Comparison of ENCODE assay signal across 15 cellular contexts in the genomic region with DNA sequence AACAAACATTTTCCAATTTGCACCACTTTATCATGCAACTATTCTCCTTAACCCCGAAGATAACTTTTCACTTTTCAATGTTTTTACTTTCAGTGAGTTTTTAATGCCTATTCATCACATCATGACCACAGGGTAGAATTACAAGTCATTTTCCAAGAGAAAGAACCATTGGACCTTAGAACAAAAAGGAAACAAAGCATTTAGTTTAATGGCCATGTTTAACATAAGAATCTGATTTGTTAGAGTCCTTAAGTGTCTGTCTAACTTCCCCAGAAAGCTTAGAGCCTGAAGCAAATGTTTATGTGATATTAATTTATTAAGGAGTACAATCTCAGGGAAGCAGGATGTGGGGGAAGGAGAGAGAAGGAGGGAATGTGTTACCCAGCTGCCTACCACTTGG.
"Had no signal": no experiment of that assay in that cellular context is flagged by ENCODE, and none has a peak within 500 bp of the region (broad histone marks: within the 10 kb centered on the region; RNA-seq: fewer than 3 reads in every experiment).

No MANE protein-coding gene starts in this region.

- H3K36me3 ChIP-seq: SJSA1 had no signal

- H3K4me1 ChIP-seq: SJSA1 had no signal

- H3K4me3 ChIP-seq: SJSA1, SK-N-MC had no signal

- H3K27ac ChIP-seq: SJSA1, SK-N-MC had no signal

- DNase-seq: KBM-7, NCI-H1092 treated with DMSO at 0.1 percent for 48 hours, NCI-H1436, NCI-H187, NCI-H2029, NCI-H2081 treated with DMSO at 0.1 percent for 48 hours, NCI-H2227 treated with DMSO at 0.1 percent for 48 hours, NCI-H524, NCI-H526 treated with DMSO at 0.1 percent for 48 hours, NCI-H748 treated with DMSO at 0.1 percent for 48 hours, Right ventricle myocardium superior, RPMI8226, SIG-M5 had no signal

- H3K27me3 ChIP-seq: SJSA1 had no signal

- H3K9me3 ChIP-seq: SJSA1 had no signal
